Comparison of ENCODE assay signal across 8 cellular contexts in genomic region chr12:104215638-104216297, GRCh38. TPM values are rescaled to one million over a fixed set of nuclear protein-coding genes. Genes with fewer than 3 reads are reported as not detected.
DNase-seq lines count a peak whose midpoint lies in the region; ATAC-seq, FAIRE-seq and TF ChIP-seq lines count a peak whose summit lies in the region.

TSS of gene TXNRD1 (plus strand) at chr12:104215779. CDS start at chr12:104215803, 24 bp downstream.

- BruUV-seq in HCT116 (replicated peaks; lab: Mats Ljungman, UMichigan) (TSS peak; percentile 32), endothelial cell of umbilical vein (replicated peaks; lab: Mats Ljungman, UMichigan) (no TSS peak)

- peak; percentile 74 for ATAC-seq in HCT116
- peak; percentile 91 for ATAC-seq in activated CD8-positive, alpha-beta memory T cell treated with anti-CD3 and anti-CD28 coated beads, Interleukin-2, amount 10 ng/mL, durations not matched to agents 7 days and 5 days

- H2AFZ ChIP-seq in HCT116 (ENCODE audit: low read depth, low read length, poor library complexity, severe bottlenecking) (peak within 1 kb of the TSS; percentile 77), endothelial cell of umbilical vein (ENCODE audit: low read depth, low read length) (peak within 1 kb of the TSS; percentile 54)

- peak; percentile 89 for FAIRE-seq in endothelial cell of umbilical vein (lab: Jason Lieb, UNC)

- peak within 1 kb of the TSS; percentile 71 for H3K4me3 Mint-ChIP-seq in activated CD8-positive, alpha-beta memory T cell treated with anti-CD3 and anti-CD28 coated beads, Interleukin-2, amount 10 ng/mL, durations not matched to agents 7 days and 5 days

- H4K20me1 ChIP-seq in HCT116 (ENCODE audit: insufficient read depth) = no peaks in the 10 kb centered on the region
- no peaks in the 10 kb centered on the region for H4K20me1 ChIP-seq in endothelial cell of umbilical vein (replicated peaks; ENCODE audit: control insufficient read depth, extremely low read depth, insufficient read depth, low read length)

- H3K9me3 Mint-ChIP-seq in activated CD8-positive, alpha-beta memory T cell treated with anti-CD3 and anti-CD28 coated beads, Interleukin-2, amount 10 ng/mL, durations not matched to agents 7 days and 5 days (ENCODE audit: low read depth) = no peaks in the 10 kb centered on the region

- TF ChIP-seq RAD21 in HCT116 (IDR thresholded peaks at IDR 0.05; ENCODE audit: low read depth) = peak; percentile 97

- H3K9me3 ChIP-seq in HCT116 (ENCODE audit: control insufficient read depth in 1 of 2, insufficient read depth in 1 of 2, low read depth in 1 of 2, low read length in 2 of 2) = no peaks in the 10 kb centered on the region
- no peaks in the 10 kb centered on the region for H3K9me3 ChIP-seq in endothelial cell of umbilical vein (replicated peaks; ENCODE audit: control insufficient read depth, insufficient read depth, low read length)

- H3K9me2 ChIP-seq in HCT116 (ENCODE audit: insufficient read depth) = no peaks in the 10 kb centered on the region

- peak within 1 kb of the TSS; percentile 28 for H3K27ac Mint-ChIP-seq in activated CD8-positive, alpha-beta memory T cell treated with anti-CD3 and anti-CD28 coated beads, Interleukin-2, amount 10 ng/mL, durations not matched to agents 7 days and 5 days

- CTCF ChIA-PET in GM10248 (lab: Yijun Ruan, JAX) (interaction anchor here (0.6 to 2.4 kb wide), 8 partner anchors 11 to 752 kb away, joined by 3 to 7 read pairs (median 3); no protein-coding TSS in a partner anchor), HCT116 (lab: Charles Lee) (interaction anchor here (1.0 kb wide), 1 partner anchor 79 kb away, joined by 5 read pairs; no protein-coding TSS in a partner anchor), endothelial cell of umbilical vein (lab: Charles Lee) (interaction anchor here (0.6 to 2.8 kb wide), 18 partner anchors 11 to 124 kb away, joined by 3 to 18 read pairs (median 6); partner anchors contain the start of gene EID3)
- CTCF ChIA-PET in activated CD8-positive, alpha-beta memory T cell treated with anti-CD3 and anti-CD28 coated beads, Interleukin-2, amount 10 ng/mL, durations not matched to agents 7 days and 5 days (lab: Charles Lee) = interaction anchor here (0.7 to 5.8 kb wide), 10 partner anchors 10 to 166 kb away, joined by 3 to 47 read pairs (median 3); partner anchors contain the start of gene EID3

- H3K4me1 Mint-ChIP-seq in activated CD8-positive, alpha-beta memory T cell treated with anti-CD3 and anti-CD28 coated beads, Interleukin-2, amount 10 ng/mL, durations not matched to agents 7 days and 5 days = peaks cover 35% of the 10 kb centered on the region

- no peaks in the 10 kb centered on the region for H3K9me1 ChIP-seq in endothelial cell of umbilical vein (replicated peaks; ENCODE audit: control insufficient read depth, extremely low read depth, insufficient read depth, low read length)

- RAD21 ChIA-PET in HCT116 (lab: Charles Lee; ENCODE audit: low non-redundant PET in 1 of 2, low total read pairs in 2 of 2, uncharacterized antibody in 2 of 2, unreplicated experiment in 2 of 2) = no interaction called here

- DNase-seq in GM10248 (ENCODE audit: extremely low spot score) (peak; percentile 91), HCT116 (ENCODE audit: low read depth, low spot score) (peak; percentile 56), NCI-H226 (peak; percentile 73), endothelial cell of umbilical vein (ENCODE audit: low read depth, low spot score) (peak; percentile 85), midbrain (lab: John Stamatoyannopoulos, UW) (peak; percentile 48), NCI-H1694 (lab: John Stamatoyannopoulos, UW) (no peak)
- DNase-seq in activated CD8-positive, alpha-beta memory T cell treated with anti-CD3 and anti-CD28 coated beads, Interleukin-2, amount 10 ng/mL, durations not matched to agents 7 days and 5 days = peak; percentile 89
- peak; percentile 68 for DNase-seq in stimulated activated CD8-positive, alpha-beta memory T cell treated with anti-CD3 and anti-CD28 coated beads, Interleukin-15, amount 100 ng/mL, for 4 hours (ENCODE audit: low read depth in 2 of 2)

- peaks cover 6% of the 10 kb centered on the region for H3K36me3 Mint-ChIP-seq in activated CD8-positive, alpha-beta memory T cell treated with anti-CD3 and anti-CD28 coated beads, Interleukin-2, amount 10 ng/mL, durations not matched to agents 7 days and 5 days

- dilution Hi-C loops in endothelial cell of umbilical vein (cut with MboI; ENCODE audit: extremely low pct_ligation_motif_present, low sequenced_read_pairs) = no loop called here

- TF ChIP-seq CTCF in GM10248 (IDR thresholded peaks at IDR 0.05; ENCODE audit: control extremely low read depth, extremely low read depth, low read depth, missing control alignments) (peak; percentile 94), HCT116 (IDR thresholded peaks at IDR 0.05 in 2 of 3, conservative IDR thresholded peaks at IDR 0.05 in 1 of 3; ENCODE audit: borderline replicate concordance in 1 of 3, insufficient read depth in 1 of 3, low read depth in 2 of 3, low read length in 2 of 3) (peak; percentile 83 to 87 (median 84)), endothelial cell of umbilical vein (IDR thresholded peaks at IDR 0.05; ENCODE audit: extremely low read depth in 1 of 2, insufficient read depth in 1 of 2, low read depth in 1 of 2, low read length in 2 of 2) (peak; percentile 94 to 95)

- H3K36me3 ChIP-seq in HCT116 (ENCODE audit: control insufficient read depth in 1 of 2, insufficient read depth in 2 of 2, low read length in 2 of 2) (no peaks in the 10 kb centered on the region), endothelial cell of umbilical vein (ENCODE audit: control insufficient read depth in 2 of 2, extremely low read depth in 1 of 2, insufficient read depth in 2 of 2, low read length in 2 of 2) (no peaks in the 10 kb centered on the region)

- H3K4me3 ChIP-seq in HCT116 (replicated peaks in 1 of 2; ENCODE audit: low read depth in 1 of 2, low read length in 2 of 2) (peak within 1 kb of the TSS; percentile 30 to 40), endothelial cell of umbilical vein (replicated peaks in 1 of 3; ENCODE audit: insufficient read depth in 1 of 3, low read depth in 1 of 3, low read length in 3 of 3) (peak within 1 kb of the TSS; percentile 42 to 64 (median 46))

- peak within 1 kb of the TSS; percentile 48; the same call in 1 of the 2 replicates for H3K27ac ChIP-seq in HCT116 (ENCODE audit: low read depth, low read length)
- peak within 1 kb of the TSS; percentile 88 for H3K27ac ChIP-seq in endothelial cell of umbilical vein (ENCODE audit: insufficient read depth, low read depth, low read length)

- H3K4me1 ChIP-seq in HCT116 (ENCODE audit: control insufficient read depth in 1 of 2, insufficient read depth in 2 of 2, low read length in 2 of 2) = peaks cover 36 to 56% of the 10 kb centered on the region in 2 experiments
- peaks cover 38% of the 10 kb centered on the region for H3K4me1 ChIP-seq in endothelial cell of umbilical vein (ENCODE audit: control insufficient read depth, extremely low read depth, insufficient read depth, low read length)

- POLR2A ChIA-PET in GM10248 (lab: Yijun Ruan, JAX) (no interaction called here), HCT116 (lab: Charles Lee) (interaction anchor here (1.4 kb wide), 1 partner anchor 76 kb away, joined by 4 read pairs; no protein-coding TSS in a partner anchor), endothelial cell of umbilical vein (lab: Charles Lee) (interaction anchor here (0.7 to 6.8 kb wide), 3 partner anchors 77 to 112 kb away, joined by 3 to 222 read pairs (median 3); no protein-coding TSS in a partner anchor)

- H3K79me2 ChIP-seq in HCT116 (ENCODE audit: insufficient read depth, low read length) (no peaks in the 10 kb centered on the region; the same call in 1 of the 2 replicates), endothelial cell of umbilical vein (ENCODE audit: control insufficient read depth, insufficient read depth, low read length) (peaks cover 14% of the 10 kb centered on the region)

- no peaks in the 10 kb centered on the region for H3K27me3 ChIP-seq in HCT116 (ENCODE audit: insufficient read depth, low read length)
- no peaks in the 10 kb centered on the region for H3K27me3 ChIP-seq in endothelial cell of umbilical vein (ENCODE audit: control insufficient read depth in 2 of 2, insufficient read depth in 2 of 2, low read length in 2 of 2)

- no peak for TF ChIP-seq POLR2A in HCT116 (IDR thresholded peaks at IDR 0.05; ENCODE audit: borderline replicate concordance, extremely low read depth, insufficient read depth, insufficient read length)
- TF ChIP-seq POLR2A in endothelial cell of umbilical vein (IDR thresholded peaks at IDR 0.05; ENCODE audit: low read depth, low read length) = peak; percentile 65

- peak within 1 kb of the TSS; percentile 53 for H3K9ac ChIP-seq in HCT116 (ENCODE audit: low read length)
- peak within 1 kb of the TSS; percentile 93 for H3K9ac ChIP-seq in endothelial cell of umbilical vein (replicated peaks; ENCODE audit: extremely low read depth, insufficient read depth, low read length)

- H3K4me2 ChIP-seq in HCT116 (ENCODE audit: low read length) (peak within 1 kb of the TSS; percentile 75), endothelial cell of umbilical vein (ENCODE audit: insufficient read depth, low read length) (peak within 1 kb of the TSS; percentile 61)

- peaks cover 11% of the 10 kb centered on the region for H3K27me3 Mint-ChIP-seq in activated CD8-positive, alpha-beta memory T cell treated with anti-CD3 and anti-CD28 coated beads, Interleukin-2, amount 10 ng/mL, durations not matched to agents 7 days and 5 days

- intact Hi-C loops in HCT116 (cut with micrococcal nuclease) = loop anchor here (1.0 kb wide), 2 partner anchors 79 to 143 kb away; no protein-coding TSS in a partner anchor
- intact Hi-C loops in endothelial cell of umbilical vein (cut with micrococcal nuclease) = loop anchor here (1.0 to 5.0 kb wide), 4 partner anchors 71 to 242 kb away; partner anchors contain the start of gene CHST11

TF ChIP-seq in HCT116, 20 proteins besides CTCF, POLR2A, EP300 and RAD21 (continues in another document):
- TF ChIP-seq SIN3A (IDR thresholded peaks at IDR 0.05; ENCODE audit: low read depth) (no peak), JUND (IDR thresholded peaks at IDR 0.05) (no peak)

TF ChIP-seq in endothelial cell of umbilical vein, 7 proteins besides CTCF, POLR2A, EP300 and RAD21 (continues in another document):
- TF ChIP-seq JUN (IDR thresholded peaks at IDR 0.05; ENCODE audit: borderline replicate concordance, insufficient read depth, insufficient read length, low read depth) = no peak

RNA-seq across cellular contexts. Expression of gene TXNRD1, which starts in this region (rescaled TPM):
- 327 TPM for total RNA-seq in HCT116 (2021; ENCODE audit: unreplicated experiment)
- polyA plus RNA-seq in HCT116 (2012) = 275 and 349 TPM in 2 replicates
- 100 to 1,000 TPM; 109 to 118 TPM for total RNA-seq in activated CD8-positive, alpha-beta memory T cell treated with anti-CD3 and anti-CD28 coated beads, Interleukin-2, amount 10 ng/mL, durations not matched to agents 7 days and 5 days
- 465 and 566 TPM in 2 replicates for total RNA-seq in endothelial cell of umbilical vein
- 278 and 309 TPM in 2 replicates for polyA plus RNA-seq in endothelial cell of umbilical vein
- 456 and 556 TPM in 2 replicates for polyA plus RNA-seq in endothelial cell of umbilical vein (2011; cell fraction: cytosol; rRNA removed)
- polyA plus RNA-seq in endothelial cell of umbilical vein (2011; cell fraction: nucleus; rRNA removed) = 371 and 409 TPM in 2 replicates
- polyA plus RNA-seq in endothelial cell of umbilical vein (2012) = 367 and 453 TPM in 2 replicates
- polyA minus RNA-seq in endothelial cell of umbilical vein = 734 and 1,002 TPM in 2 replicates
- 206 TPM for polyA minus RNA-seq in endothelial cell of umbilical vein (2011; cell fraction: cytosol; rRNA and poly(A)+ RNA removed)
- polyA minus RNA-seq in endothelial cell of umbilical vein (2011; cell fraction: nucleus; rRNA and poly(A)+ RNA removed) = 326 and 358 TPM in 2 replicates
